13 cellular contexts compared by ENCODE assay signal in genomic region chr4:134024251-134024650, GRCh38.
DNase-seq lines count a peak whose midpoint lies in the region; ATAC-seq, FAIRE-seq and TF ChIP-seq lines count a peak whose summit lies in the region.
"Had no signal": no experiment of that assay in that cellular context is flagged by ENCODE, and none has a peak within 500 bp of the region (broad histone marks: within the 10 kb centered on the region; RNA-seq: fewer than 3 reads in every experiment).

No MANE protein-coding gene starts in this region.

- H3K14ac ChIP-seq in neuronal stem cell (ENCODE audit: low read length), result no peak overlapping the region

- H2BK12ac ChIP-seq in neuronal stem cell (ENCODE audit: low read length), result no peak overlapping the region

- 47% methylated on average over 2 of the region's 2 CpGs for WGBS in GM12878 (ENCODE audit: insufficient coverage, insufficient replicate concordance, low lambda C conversion rate, missing lambda C conversion rate)
- no CpG with 5 or more reads among the region's 2 CpGs for WGBS in neuronal stem cell (ENCODE audit: extremely low coverage in 2 of 2, insufficient read length in 2 of 2, insufficient replicate concordance in 1 of 2), 2 donors

- peak; percentile 78 for ATAC-seq in GM12878
- no peak for ATAC-seq in HG02840 (IDR thresholded peaks at IDR 0.05; ENCODE audit: low FRiP score, unreplicated experiment)
- no peak for ATAC-seq in stimulated activated naive CD8-positive, alpha-beta T cell treated with anti-CD3 and anti-CD28 coated beads, Interleukin-15, Interleukin-2, amounts not matched to agents 100 U/mL and 50 U/mL, for 24 hours
- ATAC-seq: left lung had no signal

- H3K4me2 ChIP-seq in GM12878 (ENCODE audit: control insufficient read depth, insufficient read depth) (no peak overlapping the region), neuronal stem cell (ENCODE audit: insufficient read depth, low read length, poor library complexity, severe bottlenecking) (no peak overlapping the region)

- DNase-seq in DMS 273 (lab: John Stamatoyannopoulos, UW; ENCODE audit: unreplicated experiment), result peak; percentile 12
- no peak for DNase-seq in DMS 273 treated with DMSO at 0.1 percent for 48 hours (lab: John Stamatoyannopoulos, UW)
- peak; percentile 41 for DNase-seq in M059J (ENCODE audit: low read depth)
- no peak for DNase-seq in GM12878 (ENCODE audit: low read depth, low spot score)
- peak; percentile 9 for DNase-seq in myocyte (ENCODE audit: low read depth)
- DNase-seq in neuronal stem cell (ENCODE audit: low spot score), result no peak
- no peak for DNase-seq in stimulated activated naive CD8-positive, alpha-beta T cell treated with anti-CD3 and anti-CD28 coated beads, Interleukin-15, Interleukin-2, amounts not matched to agents 100 U/mL and 50 U/mL, for 24 hours
- DNase-seq: activated B cell treated with CpG ODN at 0.5 μM for 24 hours, cerebellar nuclear complex, left lung, NCI-H187, transverse colon had no signal

- H4K91ac ChIP-seq in neuronal stem cell (ENCODE audit: low read depth, low read length, poor library complexity), result no peak overlapping the region

- no peak overlapping the region for H2BK5ac ChIP-seq in neuronal stem cell (ENCODE audit: low read length)

- POLR2A ChIA-PET in GM12878 (lab: Charles Lee), result interaction anchor here (0.6 kb wide), 1 partner anchor 88 kb away, joined by 4 read pairs; no protein-coding TSS in a partner anchor

- no peak overlapping the region for H3K18ac ChIP-seq in neuronal stem cell (ENCODE audit: low read length)

- no peak for TF ChIP-seq EP300 in GM12878 (IDR thresholded peaks at IDR 0.05; ENCODE audit: borderline replicate concordance in 1 of 2, control insufficient read depth in 1 of 2, low read depth in 2 of 2, low read length in 2 of 2)

- intact Hi-C loops in GM12878 (cut with micrococcal nuclease; ENCODE audit: unreplicated experiment), result loop anchor here (5.0 kb wide), 1 partner anchor 983 kb away; no protein-coding TSS in a partner anchor

- no peaks in the 10 kb centered on the region for H3K9me3 ChIP-seq in GM12878 (replicated peaks; ENCODE audit: control insufficient read depth, insufficient read depth, low read length)
- no peaks in the 10 kb centered on the region for H3K9me3 ChIP-seq in neuronal stem cell (replicated peaks in 1 of 2; ENCODE audit: control insufficient read depth in 2 of 2, insufficient read depth in 1 of 2, low read depth in 1 of 2, low read length in 2 of 2)
- H3K9me3 ChIP-seq: left lung, transverse colon had no signal

- no peaks in the 10 kb centered on the region for H3K79me2 ChIP-seq in GM12878 (ENCODE audit: control insufficient read depth, insufficient read depth, low read length)

- no peaks in the 10 kb centered on the region for H3K4me1 ChIP-seq in GM12878 (ENCODE audit: control insufficient read depth, insufficient read depth, low read length)
- H3K4me1 ChIP-seq in neuronal stem cell (ENCODE audit: control insufficient read depth in 2 of 2, insufficient read depth in 1 of 2, low read depth in 1 of 2, low read length in 2 of 2), result no peaks in the 10 kb centered on the region
- H3K4me1 ChIP-seq: left lung, transverse colon had no signal

- no peak for TF ChIP-seq POLR2A in GM12878 (IDR thresholded peaks at IDR 0.05; ENCODE audit: low read depth, low read length)

- BruUV-seq in GM12878 (replicated peaks; lab: Mats Ljungman, UMichigan), result no TSS peak

- RAD21 ChIA-PET in GM12878 (lab: Charles Lee; ENCODE audit: unreplicated experiment), result interaction anchor here (1.5 kb wide), 1 partner anchor 23 kb away, joined by 3 read pairs; no protein-coding TSS in a partner anchor

- no peaks in the 10 kb centered on the region for H4K20me1 ChIP-seq in GM12878 (ENCODE audit: control insufficient read depth, insufficient read depth)

- H2AFZ ChIP-seq in GM12878 (ENCODE audit: control insufficient read depth, low read depth, low read length) (no peak overlapping the region), neuronal stem cell (ENCODE audit: low read length) (no peak overlapping the region)

- H3K4ac ChIP-seq in neuronal stem cell (ENCODE audit: low read length), result no peak overlapping the region

- CTCF ChIA-PET in GM12878 (lab: Yijun Ruan, JAX), result interaction anchor here (1.6 kb wide), 1 partner anchor 43 kb away, joined by 5 read pairs; no protein-coding TSS in a partner anchor

- SMC1A ChIA-PET in GM12878 (lab: Charles Lee; ENCODE audit: uncharacterized antibody, unreplicated experiment), result no interaction called here

- peak in 1 of 3 experiments; percentile 33; a peak in 2 of 6 replicates for TF ChIP-seq CTCF in GM12878 (IDR thresholded peaks at IDR 0.05 in 2 of 3, conservative IDR thresholded peaks at IDR 0.05 in 1 of 3; ENCODE audit: control insufficient read depth in 2 of 3, extremely low read depth in 1 of 3, insufficient read depth in 1 of 3, low read depth in 3 of 3, low read length in 3 of 3)

- H3K36me3 ChIP-seq in GM12878 (ENCODE audit: control insufficient read depth in 2 of 2, insufficient read depth in 2 of 2, low read length in 1 of 2), result no peaks in the 10 kb centered on the region
- no peaks in the 10 kb centered on the region for H3K36me3 ChIP-seq in neuronal stem cell (replicated peaks in 1 of 2; ENCODE audit: control insufficient read depth in 2 of 2, insufficient read depth in 2 of 2, low read length in 2 of 2)
- H3K36me3 ChIP-seq: left lung, transverse colon had no signal

- H4K8ac ChIP-seq in neuronal stem cell (ENCODE audit: low read depth, low read length), result no peak overlapping the region

- no peak overlapping the region for H3K9ac ChIP-seq in GM12878 (ENCODE audit: control insufficient read depth, insufficient read depth, low read length)
- H3K9ac ChIP-seq in neuronal stem cell (ENCODE audit: low read depth, low read length, poor library complexity), result no peak overlapping the region

- TF ChIP-seq RAD21 in GM12878 (IDR thresholded peaks at IDR 0.05; ENCODE audit: insufficient read depth, low read depth, low read length), result peak; percentile 9; the same call in 1 of the 2 replicates

- H2BK15ac ChIP-seq in neuronal stem cell (ENCODE audit: low read length), result no peak overlapping the region

- H3K23ac ChIP-seq in neuronal stem cell (ENCODE audit: low read depth, low read length, poor library complexity), result no peak overlapping the region

- H3K79me1 ChIP-seq in neuronal stem cell (ENCODE audit: low read depth, low read length), result no peaks in the 10 kb centered on the region

- in situ Hi-C loops in GM12878 (cut with MboI), result no loop called here

- no peaks in the 10 kb centered on the region for H3K27me3 ChIP-seq in GM12878 (replicated peaks in 1 of 2; ENCODE audit: control insufficient read depth in 2 of 2, insufficient read depth in 2 of 2, low read length in 1 of 2)
- H3K27me3 ChIP-seq in neuronal stem cell (ENCODE audit: control insufficient read depth in 3 of 3, insufficient read depth in 3 of 3, low read depth in 1 of 3, low read length in 3 of 3), result no peaks in the 10 kb centered on the region
- H3K27me3 ChIP-seq: left lung, transverse colon had no signal

- H3K4me3 ChIP-seq in GM12878 (no peak overlapping the region), neuronal stem cell (ENCODE audit: low read length in 2 of 2) (no peak overlapping the region)
- H3K4me3 ChIP-seq: left lung, transverse colon had no signal

- FAIRE-seq in GM12878 (lab: Jason Lieb, UNC), result no peak

- H3K27ac ChIP-seq in GM12878 (ENCODE audit: control insufficient read depth, insufficient read depth) (no peak overlapping the region), neuronal stem cell (replicated peaks; ENCODE audit: low read length) (no peak overlapping the region)
- H3K27ac ChIP-seq: left lung, transverse colon had no signal

- H2BK120ac ChIP-seq in neuronal stem cell (ENCODE audit: low read depth, low read length), result no peak overlapping the region

- H2AK5ac ChIP-seq in neuronal stem cell (ENCODE audit: low read depth, low read length), result no peak overlapping the region

TF ChIP-seq in GM12878, 131 proteins besides CTCF, POLR2A, EP300 and RAD21:
- TF ChIP-seq SRF (IDR thresholded peaks at IDR 0.05; ENCODE audit: low read depth in 2 of 2, low read length in 2 of 2) (no peak), SMC3 (IDR thresholded peaks at IDR 0.05; ENCODE audit: borderline replicate concordance, low read length) (0 out of 2 replicates have a peak, but pooled peaks have one; percentile 15)

Comparison
In these comparisons a context has a peak if more than half of its experiments do, and no peak if none do; other contexts are left out.
1. DNase-seq: peak in DMS 273 (single experiment), M059J (single experiment) and myocyte (single experiment); none in DMS 273 treated with DMSO at 0.1 percent for 48 hours (single experiment), GM12878 (single experiment), neuronal stem cell (single experiment) and stimulated activated naive CD8-positive, alpha-beta T cell treated with anti-CD3 and anti-CD28 coated beads, Interleukin-15, Interleukin-2, amounts not matched to agents 100 U/mL and 50 U/mL, for 24 hours (single experiment).